8 cellular contexts compared by ENCODE assay signal in the genomic region with DNA sequence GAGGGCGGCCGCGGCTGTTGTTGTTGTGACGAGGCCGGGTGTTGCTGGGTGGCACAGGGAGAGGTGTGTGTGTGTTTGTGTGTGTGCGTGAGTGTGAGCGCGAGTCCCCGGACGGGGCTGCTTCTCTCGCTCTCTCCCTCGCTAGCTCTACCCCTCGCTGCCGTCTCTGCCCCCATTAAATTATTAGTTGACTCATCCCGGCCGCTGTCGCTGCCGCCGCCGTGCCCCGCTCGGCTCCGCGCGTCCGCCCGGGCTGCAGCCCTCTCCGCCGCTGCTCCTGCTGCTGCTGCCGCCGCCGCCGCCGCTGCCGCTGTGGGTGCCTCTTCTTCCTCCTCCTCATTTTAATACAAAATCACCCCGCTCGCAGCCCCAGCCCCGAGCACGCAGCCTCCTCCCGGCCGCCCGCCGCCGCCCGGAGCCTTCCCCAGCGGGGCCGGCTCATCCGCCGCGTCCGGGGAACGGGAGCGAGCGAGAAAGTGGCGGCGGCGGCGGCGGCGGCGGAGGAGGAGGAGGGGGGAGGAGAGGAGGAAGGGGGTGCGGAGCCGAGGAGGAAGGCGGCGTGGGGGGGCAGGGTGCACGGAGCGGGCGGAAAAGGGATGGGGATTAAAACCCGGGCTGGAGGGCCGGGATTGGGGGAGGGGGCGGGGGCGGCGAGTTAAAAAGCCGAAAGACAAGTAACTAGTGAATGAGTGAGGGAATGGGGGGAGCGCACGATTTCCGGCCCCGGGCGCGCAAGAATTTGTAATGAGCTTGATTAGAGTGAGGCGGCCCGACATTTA.
A peak's percentile ranks its signal among the peaks of the same experiment; 100 is the strongest.
DNase-seq lines count a peak whose midpoint lies in the region; ATAC-seq and TF ChIP-seq lines count a peak whose summit lies in the region.

A gene (minus strand): TSS at position 478 of the 779 bp plus-strand sequence. CDS start 4,372 bp downstream, outside the sequence.

- peak; percentile 51 for ATAC-seq in HG02610 (IDR thresholded peaks at IDR 0.05; ENCODE audit: unreplicated experiment)

- peak within 1 kb of the TSS; percentile 83 for H3K27ac ChIP-seq in cingulate gyrus (ENCODE audit: low read depth, low read length)

- peak; percentile 50 for DNase-seq in GM12865 (ENCODE audit: low read depth)
- peak; percentile 83 for DNase-seq in NCI-H2029 treated with DMSO at 0.1 percent for 48 hours (lab: John Stamatoyannopoulos, UW)
- DNase-seq in activated CD4-positive, alpha-beta T cell treated with anti-CD3 and anti-CD28 coated beads for 1 hour = peak; percentile 48
- peak; percentile 63 for DNase-seq in kidney tubule cell (ENCODE audit: low spot score)
- peak; percentile 72 for DNase-seq in stimulated activated CD4-positive, alpha-beta T cell treated with anti-CD3 and anti-CD28 coated beads, Interleukin-15, amount 100 ng/mL, for 24 hours
- DNase-seq in DMS79 treated with DMSO at 0.1 percent for 48 hours (lab: John Stamatoyannopoulos, UW) = no peak

- peak within 1 kb of the TSS; percentile 66 for H3K4me3 ChIP-seq in GM12865 (ENCODE audit: low read depth, low read length)

- no peak for TF ChIP-seq CTCF in GM12865 (IDR thresholded peaks at IDR 0.05; ENCODE audit: insufficient read depth, low read depth, low read length, missing control alignments)
